ENCODE assay signal across 8 cellular contexts in the genomic region with DNA sequence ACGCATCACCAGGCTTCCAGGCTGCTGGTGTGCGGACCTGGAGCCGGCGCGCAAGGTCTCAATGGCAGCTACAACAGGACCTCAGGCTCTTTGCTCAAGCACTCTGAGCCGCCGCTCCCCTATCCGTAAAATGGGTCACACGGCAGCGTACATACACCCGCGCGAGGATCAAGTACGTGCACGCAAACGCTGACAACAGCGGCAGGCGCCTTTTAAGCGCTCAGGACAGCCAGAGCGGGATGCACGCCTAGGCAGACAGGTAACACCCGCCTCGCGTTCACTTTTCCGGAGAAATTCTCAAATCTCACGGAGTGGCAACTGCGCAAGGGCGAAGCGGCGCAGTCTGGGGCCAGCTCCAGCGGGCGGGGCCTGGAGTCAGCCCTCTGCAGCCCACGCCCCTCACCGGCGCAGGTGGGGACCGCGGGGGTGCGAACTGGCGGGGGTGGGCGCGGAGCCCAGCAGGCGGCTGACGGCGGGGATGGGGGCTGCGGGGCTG. TPM values are rescaled to one million over a fixed set of nuclear protein-coding genes. Genes with fewer than 3 reads are reported as not detected.
DNase-seq lines count a peak whose midpoint lies in the region; ATAC-seq, FAIRE-seq and TF ChIP-seq lines count a peak whose summit lies in the region.

No MANE protein-coding gene starts in this region.

- peak; percentile 47 for DNase-seq in Calu3
- DNase-seq in HTR-8/SVneo (ENCODE audit: insufficient read length, low spot score) = peak; percentile 48
- peak; percentile 67 for DNase-seq in left ventricle myocardium superior
- DNase-seq in vagina (ENCODE audit: extremely low spot score in 2 of 2) = no peak

- peaks cover 21% of the 10 kb centered on the region for H3K4me1 Mint-ChIP-seq in Calu3 (ENCODE audit: low read depth, unreplicated experiment)
- peaks cover 39% of the 10 kb centered on the region for H3K4me1 Mint-ChIP-seq in activated naive CD8-positive, alpha-beta T cell (ENCODE audit: low read depth)

- ATAC-seq in GM21447 (IDR thresholded peaks at IDR 0.05; ENCODE audit: unreplicated experiment) (peak; percentile 78), left ventricle myocardium superior (peak; percentile 89)

- H3K9me2 ChIP-seq in SU-DHL-6 (replicated peaks; ENCODE audit: insufficient read depth, low read length) = no peaks in the 10 kb centered on the region

- no peak for TF ChIP-seq CTCF in Calu3 (IDR thresholded peaks at IDR 0.05; ENCODE audit: unreplicated experiment)
- no peak for TF ChIP-seq CTCF in SU-DHL-6 (IDR thresholded peaks at IDR 0.05; ENCODE audit: insufficient read depth, low read length, poor library complexity, severe bottlenecking)
- no peak for TF ChIP-seq CTCF in vagina (IDR thresholded peaks at IDR 0.05)

- CTCF ChIA-PET in Calu3 (lab: Charles Lee) = interaction anchor here (0.7 to 2.2 kb wide), 3 partner anchors 9 to 336 kb away, joined by 3 to 7 read pairs (median 5); no protein-coding TSS in a partner anchor

- H3K9me3 ChIP-seq in SU-DHL-6 (ENCODE audit: insufficient read depth, low read length) = no peaks in the 10 kb centered on the region
- no peaks in the 10 kb centered on the region for H3K9me3 ChIP-seq in vagina

- H3K36me3 Mint-ChIP-seq in Calu3 (ENCODE audit: insufficient read depth, unreplicated experiment) = peaks cover 14% of the 10 kb centered on the region
- peaks cover 9% of the 10 kb centered on the region for H3K36me3 Mint-ChIP-seq in activated naive CD8-positive, alpha-beta T cell

- peak overlapping the region; percentile 100 for H2AFZ ChIP-seq in SU-DHL-6 (ENCODE audit: low read depth, low read length, severe bottlenecking)

- H3K9me3 Mint-ChIP-seq in Calu3 (ENCODE audit: low read depth, unreplicated experiment) = no peaks in the 10 kb centered on the region
- H3K9me3 Mint-ChIP-seq in activated naive CD8-positive, alpha-beta T cell (ENCODE audit: low read depth) = no peaks in the 10 kb centered on the region

- BruUV-seq in Calu3 (replicated peaks; lab: Mats Ljungman, UMichigan) = no TSS peak

- H3K27me3 ChIP-seq in SU-DHL-6 (ENCODE audit: low read length) (no peaks in the 10 kb centered on the region), rectal smooth muscle tissue (ENCODE audit: control insufficient read depth, insufficient read depth, low read length) (no peaks in the 10 kb centered on the region), vagina (no peaks in the 10 kb centered on the region)

- no peaks in the 10 kb centered on the region; the same call in 1 of the 2 replicates for H3F3A ChIP-seq in SU-DHL-6 (ENCODE audit: insufficient read depth)

- H3K36me3 ChIP-seq in SU-DHL-6 (ENCODE audit: low read length) (no peaks in the 10 kb centered on the region), rectal smooth muscle tissue (ENCODE audit: control insufficient read depth, insufficient read depth, low read length) (no peaks in the 10 kb centered on the region), vagina (no peaks in the 10 kb centered on the region)

- peak overlapping the region; percentile 86 for H3K4me3 ChIP-seq in SU-DHL-6 (ENCODE audit: insufficient read depth, low read length, poor library complexity, severe bottlenecking)
- peak overlapping the region; percentile 97 for H3K4me3 ChIP-seq in rectal smooth muscle tissue (ENCODE audit: low read length)
- H3K4me3 ChIP-seq in vagina = peak overlapping the region; percentile 96 to 98

- H3K9ac ChIP-seq in SU-DHL-6 (ENCODE audit: low read length) = peak overlapping the region; percentile 79
- peak overlapping the region; percentile 74 for H3K9ac ChIP-seq in rectal smooth muscle tissue (ENCODE audit: low read length)

- FAIRE-seq in HTR-8/SVneo (lab: Jason Lieb, UNC) = peak; percentile 51

- H3K4me2 ChIP-seq in SU-DHL-6 (ENCODE audit: low read depth, low read length, poor library complexity, severe bottlenecking) = peak overlapping the region; percentile 79

- peaks cover 18% of the 10 kb centered on the region for H3K27me3 Mint-ChIP-seq in Calu3 (ENCODE audit: unreplicated experiment)
- no peaks in the 10 kb centered on the region for H3K27me3 Mint-ChIP-seq in activated naive CD8-positive, alpha-beta T cell

- H3K4me3 Mint-ChIP-seq in Calu3 (ENCODE audit: low read depth, unreplicated experiment) = peak overlapping the region; percentile 90
- H3K4me3 Mint-ChIP-seq in activated naive CD8-positive, alpha-beta T cell = peak overlapping the region; percentile 96

- TF ChIP-seq POLR2A in vagina (IDR thresholded peaks at IDR 0.05) = no peak

- peaks cover 49% of the 10 kb centered on the region for H3K79me2 ChIP-seq in SU-DHL-6 (ENCODE audit: insufficient read depth, low read length)

- no peak overlapping the region for H3K27ac Mint-ChIP-seq in Calu3 (ENCODE audit: unreplicated experiment)
- peak overlapping the region; percentile 89 for H3K27ac Mint-ChIP-seq in activated naive CD8-positive, alpha-beta T cell

- H4K20me1 ChIP-seq in SU-DHL-6 (ENCODE audit: low read depth, low read length) = peaks cover 12% of the 10 kb centered on the region

- intact Hi-C loops in Calu3 (cut with micrococcal nuclease; ENCODE audit: unreplicated experiment) = loop anchor here (1.0 kb wide), 1 partner anchor 8 kb away; no protein-coding TSS in a partner anchor
- intact Hi-C loops in left ventricle myocardium superior (cut with micrococcal nuclease) = no loop called here
- intact Hi-C loops in vagina (cut with DNase I) = no loop called here

- peak overlapping the region; percentile 77 for H3K27ac ChIP-seq in SU-DHL-6 (ENCODE audit: low read depth, low read length)
- H3K27ac ChIP-seq in rectal smooth muscle tissue (ENCODE audit: low read depth, low read length) = peak overlapping the region; percentile 8
- H3K27ac ChIP-seq in vagina = peak overlapping the region; percentile 79

- peaks cover 9% of the 10 kb centered on the region for H3K4me1 ChIP-seq in rectal smooth muscle tissue (ENCODE audit: control insufficient read depth, insufficient read depth, low read length)
- peaks cover 26% of the 10 kb centered on the region for H3K4me1 ChIP-seq in vagina

RNA-seq across cellular contexts. Expression of a gene that starts 0.5 kb away (rescaled TPM):
- total RNA-seq in Calu3 (2022) = 13.2 TPM in 2 replicates
- 12.7 TPM for total RNA-seq in left ventricle myocardium superior
- total RNA-seq in vagina = 23.6 TPM

RNA-seq across cellular contexts. Expression of a gene that starts 35.5 kb away (rescaled TPM):
- 0.61 and 0.71 TPM in 2 replicates for total RNA-seq in Calu3 (2022)
- not detected for total RNA-seq in left ventricle myocardium superior
- 0.98 TPM for total RNA-seq in vagina

Comparison
In these comparisons a context has a peak if more than half of its experiments do, and no peak if none do; other contexts are left out.
1. DNase-seq: peak in Calu3 (single experiment), HTR-8/SVneo (single experiment) and left ventricle myocardium superior (single experiment); none in vagina (0 of 2).
2. H3K27ac ChIP-seq: peak in every context shown above with its lines; median percentile 79 in vagina; 77 in SU-DHL-6; 8 in rectal smooth muscle tissue.
3. Peak in every context shown above with its lines, with median percentiles within 50 percentile points of each other: H3K4me3 ChIP-seq.